ENCODE assay signal across 8 cellular contexts in the genomic region with DNA sequence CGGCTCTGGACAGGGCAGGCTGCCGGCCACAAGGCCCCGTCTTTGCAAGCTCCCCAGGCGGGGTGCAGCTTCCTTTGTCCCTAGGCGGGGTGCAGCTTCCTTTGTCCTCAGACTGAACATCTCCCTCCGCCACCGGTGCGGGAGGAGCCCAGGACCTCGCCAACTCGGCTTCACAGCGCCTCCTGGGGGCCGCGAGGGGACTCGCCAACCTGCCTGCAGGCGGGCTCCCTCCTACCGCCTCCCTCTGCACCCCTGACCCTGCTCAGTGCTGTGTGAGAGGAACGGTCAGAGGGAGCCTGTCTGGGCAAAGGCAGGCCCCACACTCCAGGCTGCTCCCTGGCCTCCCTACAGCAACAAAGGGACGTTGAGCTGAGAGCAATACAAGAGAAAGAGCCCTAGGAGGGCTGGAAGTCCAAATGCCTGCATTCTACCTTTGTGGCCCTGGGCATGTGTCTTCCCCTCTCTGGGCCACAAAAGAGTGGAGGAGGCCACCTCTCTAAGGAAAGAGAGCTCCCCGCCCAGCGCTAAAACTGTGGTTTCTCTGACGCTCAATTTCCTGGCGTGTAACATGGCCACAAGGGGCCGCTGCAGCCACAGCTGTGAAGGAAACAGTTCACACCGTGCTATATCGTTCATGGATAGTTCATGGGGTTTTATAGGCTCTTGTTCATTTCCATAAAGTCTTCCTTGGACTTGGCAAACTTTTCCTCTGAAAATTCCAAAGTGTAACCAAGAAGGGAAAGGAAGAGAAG. TPM values are rescaled to one million over a fixed set of nuclear protein-coding genes. Genes with fewer than 3 reads are reported as not detected.
DNase-seq lines count a peak whose midpoint lies in the region; ATAC-seq, FAIRE-seq and TF ChIP-seq lines count a peak whose summit lies in the region.

No MANE protein-coding gene starts in this region.

- H4K20me1 ChIP-seq in Loucy (ENCODE audit: insufficient read depth, low read length, poor library complexity, severe bottlenecking) = no peaks in the 10 kb centered on the region

- no peaks in the 10 kb centered on the region for H3K27me3 ChIP-seq in Loucy (ENCODE audit: insufficient read depth, low read length, poor library complexity, severe bottlenecking)
- H3K27me3 ChIP-seq in neuronal stem cell (ENCODE audit: control insufficient read depth in 3 of 3, insufficient read depth in 3 of 3, low read depth in 1 of 3, low read length in 3 of 3) = peaks cover 0 to 3% (median 0%) of the 10 kb centered on the region in 3 experiments

- no peak overlapping the region for H2BK5ac ChIP-seq in neuronal stem cell (ENCODE audit: low read length)

- peak; percentile 41 for DNase-seq in NK-92 treated with Interleukin-12 subunit alpha and Interleukin-12 subunit beta, amount 100 ng/mL, for 24 hours (lab: John Stamatoyannopoulos, UW)
- DNase-seq in NK-92 (lab: John Stamatoyannopoulos, UW; ENCODE audit: unreplicated experiment) (no peak), SK-MEL-5 (ENCODE audit: low read depth, low spot score) (peak; percentile 83), frontal cortex (ENCODE audit: low spot score in 2 of 2) (peak; percentile 50 to 75), neuronal stem cell (ENCODE audit: low spot score) (peak; percentile 85)
- DNase-seq in activated naive CD4-positive, alpha-beta T cell (lab: John Stamatoyannopoulos, UW) = peak; percentile 57 to 79 (median 64)
- DNase-seq in stimulated activated naive CD8-positive, alpha-beta T cell treated with anti-CD3 and anti-CD28 coated beads, Interleukin-15, amount 100 ng/mL, for 72 hours = peak; percentile 80 to 83

- H3K4me3 ChIP-seq in Loucy (ENCODE audit: low read length, poor library complexity, severe bottlenecking) = no peak overlapping the region
- no peak overlapping the region for H3K4me3 ChIP-seq in neuronal stem cell (ENCODE audit: low read length in 2 of 2)

- no peak overlapping the region for H4K91ac ChIP-seq in neuronal stem cell (ENCODE audit: low read depth, low read length, poor library complexity)

- in situ Hi-C loops in SK-MEL-5 (cut with HindIII; ENCODE audit: low pct_unique_long_range_greater_than_20kb, low sequenced_read_pairs) = no loop called here

- H3K9me2 ChIP-seq in Loucy (replicated peaks; ENCODE audit: low read depth, low read length) = no peaks in the 10 kb centered on the region

- no peak overlapping the region for H3K23ac ChIP-seq in neuronal stem cell (ENCODE audit: low read depth, low read length, poor library complexity)

- H3K79me2 ChIP-seq in Loucy (ENCODE audit: insufficient read depth, low read length) = no peaks in the 10 kb centered on the region

- no peak overlapping the region for H3K14ac ChIP-seq in neuronal stem cell (ENCODE audit: low read length)

- H3K4me2 ChIP-seq in Loucy (ENCODE audit: low read depth, low read length, poor library complexity, severe bottlenecking) = no peak overlapping the region
- H3K4me2 ChIP-seq in neuronal stem cell (ENCODE audit: insufficient read depth, low read length, poor library complexity, severe bottlenecking) = no peak overlapping the region

- peak overlapping the region; percentile 67 to 82 for H3K4me3 Mint-ChIP-seq in stimulated activated naive CD8-positive, alpha-beta T cell treated with anti-CD3 and anti-CD28 coated beads, Interleukin-15, amount 100 ng/mL, for 72 hours

- peak; percentile 86 for ATAC-seq in stimulated activated naive CD8-positive, alpha-beta T cell treated with anti-CD3 and anti-CD28 coated beads, Interleukin-15, amount 100 ng/mL, for 72 hours

- no peaks in the 10 kb centered on the region for H3K4me1 ChIP-seq in Loucy (ENCODE audit: insufficient read depth, low read length, poor library complexity, severe bottlenecking)
- H3K4me1 ChIP-seq in neuronal stem cell (ENCODE audit: control insufficient read depth in 2 of 2, insufficient read depth in 1 of 2, low read depth in 1 of 2, low read length in 2 of 2) = peaks cover 2 to 19% of the 10 kb centered on the region in 2 donors

- no peak for FAIRE-seq in frontal cortex (lab: Jason Lieb, UNC)

- H2AK5ac ChIP-seq in neuronal stem cell (ENCODE audit: low read depth, low read length) = no peak overlapping the region

- no peak overlapping the region for H3K9ac ChIP-seq in Loucy (ENCODE audit: low read depth, low read length, poor library complexity, severe bottlenecking)
- no peak overlapping the region for H3K9ac ChIP-seq in neuronal stem cell (ENCODE audit: low read depth, low read length, poor library complexity)

- peak; percentile 97 for TF ChIP-seq CTCF in Loucy (conservative IDR thresholded peaks at IDR 0.05; ENCODE audit: low read length)

- 0 out of 2 replicates have a peak overlapping the region, but pooled peaks have one; percentile 61 for H2AFZ ChIP-seq in Loucy (ENCODE audit: low read length)
- H2AFZ ChIP-seq in neuronal stem cell (ENCODE audit: low read length) = peak overlapping the region; percentile 86

- H3K27ac ChIP-seq in neuronal stem cell (replicated peaks; ENCODE audit: low read length) = peak overlapping the region; percentile 81

- peak overlapping the region; percentile 22 to 75 for H3K27ac Mint-ChIP-seq in stimulated activated naive CD8-positive, alpha-beta T cell treated with anti-CD3 and anti-CD28 coated beads, Interleukin-15, amount 100 ng/mL, for 72 hours

- no peak overlapping the region for H2BK15ac ChIP-seq in neuronal stem cell (ENCODE audit: low read length)

- no peaks in the 10 kb centered on the region for H3K36me3 ChIP-seq in Loucy (ENCODE audit: insufficient read depth, low read length)
- H3K36me3 ChIP-seq in neuronal stem cell (replicated peaks in 1 of 2; ENCODE audit: control insufficient read depth in 2 of 2, insufficient read depth in 2 of 2, low read length in 2 of 2) = no peaks in the 10 kb centered on the region

- H4K8ac ChIP-seq in neuronal stem cell (ENCODE audit: low read depth, low read length) = no peak overlapping the region

- no peak overlapping the region for H2BK12ac ChIP-seq in neuronal stem cell (ENCODE audit: low read length)

- no peaks in the 10 kb centered on the region for H3K9me3 ChIP-seq in Loucy (ENCODE audit: insufficient read depth, low read depth, low read length)
- H3K9me3 ChIP-seq in neuronal stem cell (replicated peaks in 1 of 2; ENCODE audit: control insufficient read depth in 2 of 2, insufficient read depth in 1 of 2, low read depth in 1 of 2, low read length in 2 of 2) = no peaks in the 10 kb centered on the region

- peak overlapping the region; percentile 7 for H2BK120ac ChIP-seq in neuronal stem cell (ENCODE audit: low read depth, low read length)

- H3K79me1 ChIP-seq in neuronal stem cell (ENCODE audit: low read depth, low read length) = no peaks in the 10 kb centered on the region

- H3K9me3 Mint-ChIP-seq in stimulated activated naive CD8-positive, alpha-beta T cell treated with anti-CD3 and anti-CD28 coated beads, Interleukin-15, amount 100 ng/mL, for 72 hours = peaks cover 11 to 15% of the 10 kb centered on the region in 2 donors

- H3K4ac ChIP-seq in neuronal stem cell (ENCODE audit: low read length) = no peak overlapping the region

- peak overlapping the region; percentile 96 for H3K18ac ChIP-seq in neuronal stem cell (ENCODE audit: low read length)

- H3F3A ChIP-seq in Loucy (ENCODE audit: low read depth) = no peaks in the 10 kb centered on the region

- peaks cover 40% of the 10 kb centered on the region for H3K27me3 Mint-ChIP-seq in stimulated activated naive CD8-positive, alpha-beta T cell treated with anti-CD3 and anti-CD28 coated beads, Interleukin-15, amount 100 ng/mL, for 72 hours

- H3K4me1 Mint-ChIP-seq in stimulated activated naive CD8-positive, alpha-beta T cell treated with anti-CD3 and anti-CD28 coated beads, Interleukin-15, amount 100 ng/mL, for 72 hours = peaks cover 22% of the 10 kb centered on the region

- WGBS in neuronal stem cell (ENCODE audit: extremely low coverage in 2 of 2, insufficient read length in 2 of 2, insufficient replicate concordance in 1 of 2), 2 donors = no CpG with 5 or more reads among the region's 25 CpGs

RNA-seq across cellular contexts. Expression of a gene that starts 20.9 kb away (rescaled TPM):
- total RNA-seq in SK-MEL-5 (2014; rRNA removed; shearing (Covaris generic)) = not detected in 2 replicates
- not detected in 2 replicates for polyA plus RNA-seq in SK-MEL-5 (2015; cell fraction: cytosol; rRNA removed)
- not detected in 2 replicates for polyA plus RNA-seq in SK-MEL-5 (2015; cell fraction: nucleus; rRNA removed)
- 24.5 TPM for total RNA-seq in frontal cortex
- 106 TPM for polyA plus RNA-seq in neuronal stem cell (2013, experiment 1 of 2)
- 103 TPM for polyA plus RNA-seq in neuronal stem cell (2013, experiment 2 of 2)

RNA-seq across cellular contexts. Expression of a gene that starts 22.8 kb away (rescaled TPM):
- total RNA-seq in SK-MEL-5 (2014; rRNA removed; shearing (Covaris generic)) = not detected in 2 replicates
- not detected in 2 replicates for polyA plus RNA-seq in SK-MEL-5 (2015; cell fraction: cytosol; rRNA removed)
- polyA plus RNA-seq in SK-MEL-5 (2015; cell fraction: nucleus; rRNA removed) = not detected in 2 replicates
- total RNA-seq in frontal cortex = not detected
- polyA plus RNA-seq in neuronal stem cell (2013, experiment 1 of 2) = not detected
- not detected for polyA plus RNA-seq in neuronal stem cell (2013, experiment 2 of 2)

RNA-seq across cellular contexts. Expression of a gene that starts 30.3 kb away (rescaled TPM):
- 0.13 and 0.61 TPM in 2 replicates for total RNA-seq in SK-MEL-5 (2014; rRNA removed; shearing (Covaris generic))
- polyA plus RNA-seq in SK-MEL-5 (2015; cell fraction: cytosol; rRNA removed) = 1.6 and 2.4 TPM in 2 replicates
- 1.5 and 2.6 TPM in 2 replicates for polyA plus RNA-seq in SK-MEL-5 (2015; cell fraction: nucleus; rRNA removed)
- total RNA-seq in frontal cortex = not detected
- polyA plus RNA-seq in neuronal stem cell (2013, experiment 1 of 2) = 0.01 TPM
- 0.01 TPM for polyA plus RNA-seq in neuronal stem cell (2013, experiment 2 of 2)

RNA-seq across cellular contexts. Expression of a gene that starts 37.7 kb away (rescaled TPM):
- total RNA-seq in SK-MEL-5 (2014; rRNA removed; shearing (Covaris generic)) = not detected in 2 replicates
- polyA plus RNA-seq in SK-MEL-5 (2015; cell fraction: cytosol; rRNA removed) = 0.11 and 0.27 TPM in 2 replicates
- not detected in 2 replicates for polyA plus RNA-seq in SK-MEL-5 (2015; cell fraction: nucleus; rRNA removed)
- total RNA-seq in frontal cortex = not detected
- polyA plus RNA-seq in neuronal stem cell (2013, experiment 1 of 2) = not detected
- not detected for polyA plus RNA-seq in neuronal stem cell (2013, experiment 2 of 2)

RNA-seq across cellular contexts. Expression of a gene that starts 43.6 kb away (rescaled TPM):
- not detected in 2 replicates for total RNA-seq in SK-MEL-5 (2014; rRNA removed; shearing (Covaris generic))
- polyA plus RNA-seq in SK-MEL-5 (2015; cell fraction: cytosol; rRNA removed) = not detected in 2 replicates
- not detected in 2 replicates for polyA plus RNA-seq in SK-MEL-5 (2015; cell fraction: nucleus; rRNA removed)
- total RNA-seq in frontal cortex = not detected
- 0.01 TPM for polyA plus RNA-seq in neuronal stem cell (2013, experiment 1 of 2)
- not detected for polyA plus RNA-seq in neuronal stem cell (2013, experiment 2 of 2)

Comparison
In these comparisons a context has a peak if more than half of its experiments do, and no peak if none do; other contexts are left out.
1. RNA of a gene that starts 20.9 kb away (total RNA-seq): 24.5 TPM in frontal cortex (single experiment); not detected in SK-MEL-5; every median in the first group is over 10 times any median in the second.